In the genomic region with DNA sequence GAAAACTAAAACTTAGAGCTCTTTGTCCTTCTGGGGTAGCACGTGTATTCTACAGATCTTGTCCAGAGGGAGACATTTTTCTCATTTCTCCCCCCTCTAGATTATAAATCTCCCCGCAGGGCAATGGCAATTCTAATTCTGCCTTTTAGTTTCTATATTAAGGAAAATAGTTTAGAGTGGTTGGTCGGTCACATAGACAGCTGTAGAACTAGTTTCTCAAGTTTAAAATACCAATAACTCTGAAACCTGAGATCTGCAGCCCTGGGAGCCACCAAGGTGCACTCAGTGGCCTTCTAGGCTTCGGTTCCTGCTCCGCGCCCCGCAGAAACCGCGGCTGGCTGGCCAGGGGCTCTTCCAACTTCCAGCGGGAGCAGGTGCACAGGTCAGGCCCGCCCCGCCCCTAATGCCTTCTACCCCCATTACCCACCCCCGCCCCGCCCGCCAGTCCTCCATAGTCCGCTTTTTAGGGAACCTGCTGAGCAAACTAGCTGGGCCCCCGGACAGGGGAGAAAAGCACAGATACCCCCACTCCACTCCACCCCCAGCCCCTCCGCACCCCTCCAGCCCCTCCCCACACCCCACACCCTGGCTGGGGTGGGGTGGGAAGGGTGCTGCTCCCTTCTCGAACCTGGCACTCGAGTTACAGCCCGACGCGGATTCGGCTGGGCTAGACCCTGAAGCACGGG, we compare ENCODE assay signal across 8 cellular contexts. TPM values are rescaled to one million over a fixed set of nuclear protein-coding genes. Genes with fewer than 3 reads are reported as not detected.
DNase-seq lines count a peak whose midpoint lies in the region; ATAC-seq, FAIRE-seq and TF ChIP-seq lines count a peak whose summit lies in the region.

No MANE protein-coding gene starts in this region.

- H3K36me3 ChIP-seq in pancreas: no peaks in the 10 kb centered on the region

- peak overlapping the region in 2 of 4 donors; percentile 72 to 74 for H3K27ac ChIP-seq in pancreas

- DNase-seq in activated CD4-positive, alpha-beta T cell treated with anti-CD3 and anti-CD28 coated beads for 36 hours: peak; percentile 51
- DNase-seq in activated CD4-positive, alpha-beta T cell treated with anti-CD3 and anti-CD28 coated beads, Interleukin-2, amount 50 U/mL, for 4 hours: no peak
- DNase-seq in KG1 (lab: John Stamatoyannopoulos, UW): peak; percentile 19
- DNase-seq in activated CD4-positive, alpha-beta memory T cell treated with anti-CD3 and anti-CD28 coated beads, Interleukin-2, amount 10 ng/mL, durations not matched to agents 7 days and 5 days: peak; percentile 41
- peak; percentile 31 for DNase-seq in fibroblast of peridontal ligament (ENCODE audit: extremely low read depth)
- DNase-seq in pancreas: peak in 5 of 6 donors; percentile 11 to 62 (median 20)
- DNase-seq in cerebellum (ENCODE audit: low spot score): no peak

- peaks cover 20% of the 10 kb centered on the region for H3K9me3 Mint-ChIP-seq in activated CD4-positive, alpha-beta T cell treated with anti-CD3 and anti-CD28 coated beads for 36 hours (ENCODE audit: low read depth)
- peaks cover 21% of the 10 kb centered on the region for H3K9me3 Mint-ChIP-seq in activated CD4-positive, alpha-beta memory T cell treated with anti-CD3 and anti-CD28 coated beads, Interleukin-2, amount 10 ng/mL, durations not matched to agents 7 days and 5 days

- peak overlapping the region; percentile 85 for H3K4me3 Mint-ChIP-seq in activated CD4-positive, alpha-beta T cell treated with anti-CD3 and anti-CD28 coated beads for 36 hours
- H3K4me3 Mint-ChIP-seq in activated CD4-positive, alpha-beta memory T cell treated with anti-CD3 and anti-CD28 coated beads, Interleukin-2, amount 10 ng/mL, durations not matched to agents 7 days and 5 days: peak overlapping the region; percentile 97

- no peak for TF ChIP-seq CTCF in pancreas (IDR thresholded peaks at IDR 0.05)

- FAIRE-seq in pancreas (lab: Jason Lieb, UNC): no peak

- H3K4me3 ChIP-seq in pancreas: peak overlapping the region; percentile 27 to 45 (median 30)

- CTCF ChIA-PET in activated CD4-positive, alpha-beta T cell treated with anti-CD3 and anti-CD28 coated beads for 36 hours (lab: Charles Lee): interaction anchor here (0.5 to 1.9 kb wide), 10 partner anchors 31 to 936 kb away, joined by 3 to 6 read pairs (median 4); partner anchors contain the start of gene SLFN12L
- CTCF ChIA-PET in activated CD4-positive, alpha-beta memory T cell treated with anti-CD3 and anti-CD28 coated beads, Interleukin-2, amount 10 ng/mL, durations not matched to agents 7 days and 5 days (lab: Charles Lee): interaction anchor here (0.9 to 4.1 kb wide), 5 partner anchors 60 to 166 kb away, joined by 3 to 19 read pairs (median 4); partner anchors contain the start of gene SLFN13

- peaks cover 0 to 26% (median 2%) of the 10 kb centered on the region in 4 donors for H3K27me3 ChIP-seq in pancreas

- peaks cover 0 to 6% (median 5%) of the 10 kb centered on the region in 3 donors for H3K4me1 ChIP-seq in pancreas

- H3K9me3 ChIP-seq in pancreas: no peaks in the 10 kb centered on the region

- intact Hi-C loops in activated CD4-positive, alpha-beta T cell treated with anti-CD3 and anti-CD28 coated beads for 36 hours (cut with DNase I, micrococcal nuclease): loop anchor here (1.0 to 10.0 kb wide), 14 partner anchors 60 to 1172 kb away; partner anchors contain the start of genes AP2B1 (in 1 of the 2), GGNBP2 (in 1 of the 2), NLE1 (in 1 of the 2) and SLFN12 (in 1 of the 2)
- intact Hi-C loops in pancreas (cut with DNase I): no loop called here

- 2 to 3% methylated on average over 22 to 25 of the region's 25 CpGs for WGBS in pancreas, 2 donors

- POLR2A ChIA-PET in activated CD4-positive, alpha-beta T cell treated with anti-CD3 and anti-CD28 coated beads for 36 hours (lab: Charles Lee): interaction anchor here (0.5 to 2.6 kb wide), 11 partner anchors 10 to 206 kb away, joined by 3 to 32 read pairs (median 3); partner anchors contain the start of genes PEX12, SLFN12 and SLFN12L
- POLR2A ChIA-PET in activated CD4-positive, alpha-beta memory T cell treated with anti-CD3 and anti-CD28 coated beads, Interleukin-2, amount 10 ng/mL, durations not matched to agents 7 days and 5 days (lab: Charles Lee): interaction anchor here (0.6 to 6.0 kb wide), 38 partner anchors 10 to 1173 kb away, joined by 3 to 134 read pairs (median 6); partner anchors contain the start of genes CCL5, PEX12, SLFN12 and SLFN12L

- peaks cover 56% of the 10 kb centered on the region for H3K4me1 Mint-ChIP-seq in activated CD4-positive, alpha-beta T cell treated with anti-CD3 and anti-CD28 coated beads for 36 hours
- peaks cover 61% of the 10 kb centered on the region for H3K4me1 Mint-ChIP-seq in activated CD4-positive, alpha-beta memory T cell treated with anti-CD3 and anti-CD28 coated beads, Interleukin-2, amount 10 ng/mL, durations not matched to agents 7 days and 5 days

- peaks cover 1% of the 10 kb centered on the region for H3K27me3 Mint-ChIP-seq in activated CD4-positive, alpha-beta T cell treated with anti-CD3 and anti-CD28 coated beads for 36 hours
- H3K27me3 Mint-ChIP-seq in activated CD4-positive, alpha-beta memory T cell treated with anti-CD3 and anti-CD28 coated beads, Interleukin-2, amount 10 ng/mL, durations not matched to agents 7 days and 5 days: no peaks in the 10 kb centered on the region

- ATAC-seq in activated CD4-positive, alpha-beta T cell treated with anti-CD3 and anti-CD28 coated beads for 36 hours: peak; percentile 2
- ATAC-seq in pancreas (peak; percentile 26 to 43 (median 41)), GM21526 (IDR thresholded peaks at IDR 0.05; ENCODE audit: low FRiP score, unreplicated experiment) (no peak)

- H3K27ac Mint-ChIP-seq in activated CD4-positive, alpha-beta T cell treated with anti-CD3 and anti-CD28 coated beads for 36 hours: peak overlapping the region; percentile 98
- H3K27ac Mint-ChIP-seq in activated CD4-positive, alpha-beta memory T cell treated with anti-CD3 and anti-CD28 coated beads, Interleukin-2, amount 10 ng/mL, durations not matched to agents 7 days and 5 days: peak overlapping the region; percentile 96

- H3K36me3 Mint-ChIP-seq in activated CD4-positive, alpha-beta T cell treated with anti-CD3 and anti-CD28 coated beads for 36 hours (ENCODE audit: low read depth): peaks cover 41% of the 10 kb centered on the region
- H3K36me3 Mint-ChIP-seq in activated CD4-positive, alpha-beta memory T cell treated with anti-CD3 and anti-CD28 coated beads, Interleukin-2, amount 10 ng/mL, durations not matched to agents 7 days and 5 days (ENCODE audit: low read depth): peaks cover 53% of the 10 kb centered on the region

RNA-seq across cellular contexts. Expression of gene SLFN11, which starts 0.4 kb away (rescaled TPM):
- total RNA-seq in activated CD4-positive, alpha-beta T cell treated with anti-CD3 and anti-CD28 coated beads for 36 hours: 10 to 100 TPM; 63.7 to 67.9 TPM
- total RNA-seq in activated CD4-positive, alpha-beta memory T cell treated with anti-CD3 and anti-CD28 coated beads, Interleukin-2, amount 10 ng/mL, durations not matched to agents 7 days and 5 days: 10 to 100 TPM; 67.5 to 72.6 TPM
- total RNA-seq in pancreas: 10 to 100 TPM in 1 of 6 donors, 1 to 10 TPM in 5; 2.4 to 14.1 (median 4.2) TPM
- 1 to 10 TPM; 2.7 to 3.1 TPM for polyA plus RNA-seq in pancreas
- total RNA-seq in cerebellum: 14.7 TPM

RNA-seq across cellular contexts. Expression of gene SLFN12, which starts 59.3 kb away (rescaled TPM):
- 1 to 10 TPM; 5.4 TPM for total RNA-seq in activated CD4-positive, alpha-beta T cell treated with anti-CD3 and anti-CD28 coated beads for 36 hours
- total RNA-seq in activated CD4-positive, alpha-beta memory T cell treated with anti-CD3 and anti-CD28 coated beads, Interleukin-2, amount 10 ng/mL, durations not matched to agents 7 days and 5 days: 10 to 100 TPM; 22.7 to 23.1 TPM
- total RNA-seq in pancreas: 1 to 10 TPM; 1.3 to 8.0 (median 2.0) TPM
- 1 to 10 TPM; 1.3 to 2.1 TPM for polyA plus RNA-seq in pancreas
- total RNA-seq in cerebellum: 4.5 TPM

Comparison
In these comparisons a context has a peak if more than half of its experiments do, and no peak if none do; other contexts are left out.
1. DNase-seq: peak in activated CD4-positive, alpha-beta T cell treated with anti-CD3 and anti-CD28 coated beads for 36 hours (single experiment), KG1 (single experiment), activated CD4-positive, alpha-beta memory T cell treated with anti-CD3 and anti-CD28 coated beads, Interleukin-2, amount 10 ng/mL, durations not matched to agents 7 days and 5 days (single experiment), fibroblast of peridontal ligament (single experiment) and pancreas (5 of 6); none in activated CD4-positive, alpha-beta T cell treated with anti-CD3 and anti-CD28 coated beads, Interleukin-2, amount 50 U/mL, for 4 hours (0 of 2) and cerebellum (single experiment).
2. intact Hi-C loops: an anchor here in activated CD4-positive, alpha-beta T cell treated with anti-CD3 and anti-CD28 coated beads for 36 hours (1.0 to 10.0 kb wide); none called in pancreas.